8 cellular contexts compared by ENCODE assay signal in the genomic region with DNA sequence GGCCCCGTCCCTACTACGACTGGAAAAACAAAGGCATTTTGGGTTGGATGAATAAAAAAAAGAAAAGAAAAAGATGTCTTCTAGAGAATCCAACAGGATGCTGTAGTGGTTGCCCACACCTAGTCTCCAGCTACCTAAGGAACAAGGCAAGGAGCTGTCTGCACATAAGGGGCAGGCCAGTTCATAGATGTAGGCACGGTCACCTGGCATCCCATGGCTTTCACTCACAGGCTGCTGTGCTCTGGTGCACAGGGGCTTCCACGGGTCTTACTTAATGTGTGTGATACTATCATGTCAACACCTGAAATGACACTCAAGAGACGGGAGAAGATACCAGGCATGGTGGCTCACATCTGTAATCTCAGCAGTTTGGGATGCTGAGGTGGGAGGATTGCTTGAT. TPM values are rescaled to one million over a fixed set of nuclear protein-coding genes. Genes with fewer than 3 reads are reported as not detected.
A peak's percentile ranks its signal among the peaks of the same experiment; 100 is the strongest.
DNase-seq lines count a peak whose midpoint lies in the region; ATAC-seq and TF ChIP-seq lines count a peak whose summit lies in the region.

No MANE protein-coding gene starts in this region.

- H3K36me3 ChIP-seq in HCT116 (ENCODE audit: control insufficient read depth in 1 of 2, insufficient read depth in 2 of 2, low read length in 2 of 2), result no peaks in the 10 kb centered on the region

- no peak for TF ChIP-seq POLR2A in HCT116 (IDR thresholded peaks at IDR 0.05; ENCODE audit: borderline replicate concordance, extremely low read depth, insufficient read depth, insufficient read length)

- CTCF ChIA-PET in HCT116 (lab: Charles Lee), result no interaction called here

- H3K79me2 ChIP-seq in HCT116 (ENCODE audit: insufficient read depth, low read length), result no peaks in the 10 kb centered on the region

- H3K9me3 ChIP-seq in HCT116 (ENCODE audit: control insufficient read depth in 1 of 2, insufficient read depth in 1 of 2, low read depth in 1 of 2, low read length in 2 of 2), result no peaks in the 10 kb centered on the region

- peak overlapping the region; percentile 95 for H3K4me2 ChIP-seq in HCT116 (ENCODE audit: low read length)

- no peaks in the 10 kb centered on the region for H4K20me1 ChIP-seq in HCT116 (ENCODE audit: insufficient read depth)

- no TSS peak for BruUV-seq in HCT116 (replicated peaks; lab: Mats Ljungman, UMichigan)

- RAD21 ChIA-PET in HCT116 (lab: Charles Lee; ENCODE audit: low non-redundant PET in 1 of 2, low total read pairs in 2 of 2, uncharacterized antibody in 2 of 2, unreplicated experiment in 2 of 2), result no interaction called here

- DNase-seq in HCT116 (ENCODE audit: low read depth, low spot score) (no peak), HK-2 (ENCODE audit: unreplicated experiment) (no peak), NCI-H1092 treated with DMSO at 0.1 percent for 48 hours (lab: John Stamatoyannopoulos, UW) (no peak), cerebellar nuclear complex (lab: John Stamatoyannopoulos, UW) (no peak)
- no peak for DNase-seq in activated T-cell treated with anti-CD3 and anti-CD28 coated beads, Interleukin-2, amount 50 U/mL, for 4 hours

- no peak for TF ChIP-seq RAD21 in HCT116 (IDR thresholded peaks at IDR 0.05; ENCODE audit: low read depth)

- H3K27me3 Mint-ChIP-seq in activated T-cell treated with anti-CD3 and anti-CD28 coated beads, Interleukin-2, amount 50 U/mL, for 4 hours (ENCODE audit: low read depth), result no peaks in the 10 kb centered on the region
- H3K27me3 Mint-ChIP-seq in stimulated activated memory B cell treated with anti-CD40 and anti-IgM and Interleukin-4, amounts not matched to agents 10 μg/mL and 1 μg/mL and 100 μg/mL, for 72 hours, result no peaks in the 10 kb centered on the region

- H3K4me1 Mint-ChIP-seq in activated T-cell treated with anti-CD3 and anti-CD28 coated beads, Interleukin-2, amount 50 U/mL, for 4 hours (ENCODE audit: low read depth), result peaks cover 46% of the 10 kb centered on the region
- peaks cover 57% of the 10 kb centered on the region for H3K4me1 Mint-ChIP-seq in stimulated activated memory B cell treated with anti-CD40 and anti-IgM and Interleukin-4, amounts not matched to agents 10 μg/mL and 1 μg/mL and 100 μg/mL, for 72 hours

- H3K9ac ChIP-seq in HCT116 (ENCODE audit: low read length), result peak overlapping the region; percentile 40; the same call in 1 of the 2 replicates

- POLR2A ChIA-PET in HCT116 (lab: Charles Lee), result no interaction called here

- no peak for TF ChIP-seq CTCF in HCT116 (IDR thresholded peaks at IDR 0.05 in 2 of 3, conservative IDR thresholded peaks at IDR 0.05 in 1 of 3; ENCODE audit: borderline replicate concordance in 1 of 3, insufficient read depth in 1 of 3, low read depth in 2 of 3, low read length in 2 of 3)

- H3K4me3 Mint-ChIP-seq in activated T-cell treated with anti-CD3 and anti-CD28 coated beads, Interleukin-2, amount 50 U/mL, for 4 hours, result peak overlapping the region; percentile 64
- H3K4me3 Mint-ChIP-seq in stimulated activated memory B cell treated with anti-CD40 and anti-IgM and Interleukin-4, amounts not matched to agents 10 μg/mL and 1 μg/mL and 100 μg/mL, for 72 hours, result peak overlapping the region; percentile 35

- ATAC-seq in HCT116 (no peak), GM21717 (IDR thresholded peaks at IDR 0.05; ENCODE audit: unreplicated experiment) (no peak)
- no peak for ATAC-seq in activated T-cell treated with anti-CD3 and anti-CD28 coated beads, Interleukin-2, amount 50 U/mL, for 4 hours
- no peak for ATAC-seq in stimulated activated memory B cell treated with anti-CD40 and anti-IgM and Interleukin-4, amounts not matched to agents 10 μg/mL and 1 μg/mL and 100 μg/mL, for 72 hours

- peaks cover 7% of the 10 kb centered on the region for H3K36me3 Mint-ChIP-seq in activated T-cell treated with anti-CD3 and anti-CD28 coated beads, Interleukin-2, amount 50 U/mL, for 4 hours (ENCODE audit: insufficient read depth)
- H3K36me3 Mint-ChIP-seq in stimulated activated memory B cell treated with anti-CD40 and anti-IgM and Interleukin-4, amounts not matched to agents 10 μg/mL and 1 μg/mL and 100 μg/mL, for 72 hours, result peaks cover 16% of the 10 kb centered on the region

- no peaks in the 10 kb centered on the region for H3K9me2 ChIP-seq in HCT116 (ENCODE audit: insufficient read depth)

- intact Hi-C loops in HCT116 (cut with micrococcal nuclease), result no loop called here

- no peaks in the 10 kb centered on the region for H3K27me3 ChIP-seq in HCT116 (ENCODE audit: insufficient read depth, low read length)

- H2AFZ ChIP-seq in HCT116 (ENCODE audit: low read depth, low read length, poor library complexity, severe bottlenecking), result no peak overlapping the region

- no peaks in the 10 kb centered on the region for H3K9me3 Mint-ChIP-seq in activated T-cell treated with anti-CD3 and anti-CD28 coated beads, Interleukin-2, amount 50 U/mL, for 4 hours
- H3K9me3 Mint-ChIP-seq in stimulated activated memory B cell treated with anti-CD40 and anti-IgM and Interleukin-4, amounts not matched to agents 10 μg/mL and 1 μg/mL and 100 μg/mL, for 72 hours, result no peaks in the 10 kb centered on the region

- H3K27ac ChIP-seq in HCT116 (ENCODE audit: low read depth, low read length), result no peak overlapping the region

- H3K4me1 ChIP-seq in HCT116 (ENCODE audit: control insufficient read depth in 1 of 2, insufficient read depth in 2 of 2, low read length in 2 of 2), result peaks cover 11 to 14% of the 10 kb centered on the region in 2 experiments; a peak in 3 of 4 replicates

- peak overlapping the region; percentile 42 to 80 for H3K4me3 ChIP-seq in HCT116 (replicated peaks in 1 of 2; ENCODE audit: low read depth in 1 of 2, low read length in 2 of 2)
- H3K4me3 ChIP-seq in iPS-11a (ENCODE audit: low read depth, low read length), result peak overlapping the region; percentile 30

- peak overlapping the region; percentile 79 for H3K27ac Mint-ChIP-seq in stimulated activated memory B cell treated with anti-CD40 and anti-IgM and Interleukin-4, amounts not matched to agents 10 μg/mL and 1 μg/mL and 100 μg/mL, for 72 hours

TF ChIP-seq in HCT116, 20 proteins besides CTCF, POLR2A, EP300 and RAD21:
- TF ChIP-seq YY1 (IDR thresholded peaks at IDR 0.05; ENCODE audit: extremely low read depth, insufficient replicate concordance, low read depth, low read length) (no peak), EZH2phosphoT487 (IDR thresholded peaks at IDR 0.05; ENCODE audit: borderline replicate concordance) (no peak), JUND (IDR thresholded peaks at IDR 0.05) (no peak)

RNA-seq across cellular contexts. Expression of a gene that starts 1.0 kb away (rescaled TPM):
- 3.9 TPM for total RNA-seq in HCT116 (2021; ENCODE audit: unreplicated experiment)
- polyA plus RNA-seq in HCT116 (2012), result 1.9 and 2.6 TPM in 2 replicates
- 1 to 10 TPM; 3.1 to 3.9 (median 3.6) TPM for total RNA-seq in activated T-cell treated with anti-CD3 and anti-CD28 coated beads, Interleukin-2, amount 50 U/mL, for 4 hours
